Comparison of ENCODE assay signal across 29 cellular contexts in the genomic region with DNA sequence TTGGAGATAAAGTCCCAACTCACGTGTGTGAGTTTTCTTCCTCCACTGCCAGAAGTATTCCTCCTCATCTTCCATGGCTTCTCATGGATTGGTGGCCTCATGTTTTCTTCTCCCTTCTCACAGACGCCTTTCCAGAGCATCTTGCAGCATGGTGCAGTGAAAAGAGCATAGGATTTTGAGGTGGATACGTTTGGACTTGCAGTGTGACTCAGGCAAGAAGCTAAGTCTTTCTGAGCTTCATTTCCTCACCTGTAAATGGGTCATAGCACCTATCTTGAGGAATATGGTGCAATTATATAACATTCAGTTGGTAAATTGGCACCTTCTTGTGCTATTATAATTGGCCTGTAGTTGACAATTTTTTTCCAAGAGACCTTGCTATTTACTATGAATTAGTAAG.
"Had no signal": no experiment of that assay in that cellular context is flagged by ENCODE, and none has a peak within 500 bp of the region (broad histone marks: within the 10 kb centered on the region; RNA-seq: fewer than 3 reads in every experiment).

No MANE protein-coding gene starts in this region.

- FAIRE-seq: colon, endometrium, endothelial cell of umbilical vein, frontal cortex had no signal

- ATAC-seq: activated naive CD4-positive, alpha-beta T cell treated with anti-CD3 and anti-CD28 coated beads, Interleukin-2, amount 50 U/mL, for 72 hours; activated T-cell treated with anti-CD3 and anti-CD28 coated beads, Interleukin-2, amount 50 U/mL, for 72 hours; WTC11 had no signal

- H3K36me3 ChIP-seq: ascending aorta, esophagus squamous epithelium had no signal

- H3K9me3 ChIP-seq: ascending aorta, esophagus squamous epithelium had no signal

- H3K27me3 ChIP-seq: ascending aorta, esophagus squamous epithelium had no signal

- DNase-seq: activated CD4-positive, alpha-beta memory T cell treated with anti-CD3 and anti-CD28 coated beads, Interleukin-2, amount 10 ng/mL, durations not matched to agents 7 days and 5 days; activated CD4-positive, alpha-beta T cell treated with anti-CD3 and anti-CD28 coated beads for 1 hour; activated CD4-positive, alpha-beta T cell treated with anti-CD3 and anti-CD28 coated beads for 4 hours; activated CD4-positive, alpha-beta T cell treated with anti-CD3 and anti-CD28 coated beads, Interleukin-2, amount 10 ng/mL, durations not matched to agents 7 days and 5 days; activated CD4-positive, alpha-beta T cell treated with anti-CD3 and anti-CD28 coated beads, Interleukin-2, amount 50 U/mL, for 4 hours; activated CD8-positive, alpha-beta memory T cell treated with anti-CD3 and anti-CD28 coated beads, Interleukin-2, amount 50 U/mL, for 48 hours; activated gamma-delta T cell; activated naive CD4-positive, alpha-beta T cell; activated naive CD4-positive, alpha-beta T cell treated with anti-CD3 and anti-CD28 coated beads, Interleukin-2, amount 10 ng/mL, durations not matched to agents 7 days and 5 days; activated naive CD8-positive, alpha-beta T cell treated with anti-CD3 and anti-CD28 coated beads, Interleukin-2, amount 10 ng/mL, durations not matched to agents 7 days and 5 days; activated T-cell treated with anti-CD3 and anti-CD28 coated beads for 4 hours; activated T-cell treated with anti-CD3 and anti-CD28 coated beads, Interleukin-2, amount 50 U/mL, for 24 hours; activated T-cell treated with anti-CD3 and anti-CD28 coated beads, Interleukin-2, amount 50 U/mL, for 72 hours; caudate nucleus; cortex of kidney; dermis blood vessel endothelial cell; effector CD4-positive, alpha-beta T cell; erythroblast; esophagus squamous epithelium; head of caudate nucleus; hippocampal formation; T-helper 2 cell had no signal

- H3K4me3 ChIP-seq: ascending aorta, esophagus squamous epithelium had no signal

- H3K27ac ChIP-seq: ascending aorta, esophagus squamous epithelium had no signal
